Comparison of ENCODE assay signal across 1 cellular context in the genomic region with DNA sequence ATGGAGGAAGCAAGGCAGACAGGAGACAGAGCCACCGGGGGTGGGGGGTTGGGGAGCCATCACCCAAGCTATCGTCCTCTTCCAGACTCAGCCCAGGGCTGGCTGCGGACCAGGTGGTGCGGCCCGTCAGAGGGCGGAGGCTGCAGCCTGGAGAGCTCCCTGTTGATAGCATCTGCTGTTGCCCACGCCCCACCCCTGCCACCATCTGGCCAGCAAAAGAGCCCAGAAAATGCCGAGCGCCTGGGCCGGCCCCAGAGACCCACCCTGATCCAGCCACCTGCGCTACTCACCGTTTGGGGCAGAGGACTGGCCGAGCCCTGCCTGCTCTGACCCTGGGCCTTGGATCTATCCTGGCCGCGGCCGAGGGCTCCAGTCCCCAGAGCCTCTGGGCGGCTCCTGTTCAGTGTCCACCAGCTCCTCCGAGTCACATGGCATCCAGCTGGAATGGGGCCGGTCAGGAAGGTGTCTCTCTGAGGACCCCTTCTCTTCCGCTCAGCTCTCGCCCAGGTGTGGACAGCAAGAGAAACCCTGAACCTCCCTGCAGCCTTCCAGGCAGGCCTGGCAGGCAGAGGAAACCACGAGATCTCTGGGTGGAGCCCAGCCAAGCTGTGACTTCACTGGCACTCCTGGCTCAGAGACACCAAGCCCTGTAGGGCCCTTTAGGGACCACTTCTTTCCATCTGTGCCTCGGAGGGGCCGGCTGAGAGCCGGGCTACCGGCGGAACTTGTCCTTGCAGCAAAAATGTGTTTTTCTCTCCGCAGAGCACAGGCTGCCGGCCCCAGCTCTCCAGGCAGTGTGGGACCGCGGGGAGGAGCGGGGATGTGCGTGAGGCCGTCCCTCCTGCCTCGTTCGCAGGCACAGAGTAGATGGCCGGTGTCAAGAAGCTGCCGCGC.
A peak's percentile ranks its signal among the peaks of the same experiment; 100 is the strongest.
TF ChIP-seq lines count a peak whose summit lies in the region.

Gene MRGPRE (minus strand): TSS at position 567 of the 894 bp plus-strand sequence. CDS start 3,618 bp downstream, outside the sequence.

TF ChIP-seq in K562, 482 proteins besides CTCF, POLR2A, EP300 and RAD21 (continued from another document and continues in another):
- TF ChIP-seq, protein P1, sequence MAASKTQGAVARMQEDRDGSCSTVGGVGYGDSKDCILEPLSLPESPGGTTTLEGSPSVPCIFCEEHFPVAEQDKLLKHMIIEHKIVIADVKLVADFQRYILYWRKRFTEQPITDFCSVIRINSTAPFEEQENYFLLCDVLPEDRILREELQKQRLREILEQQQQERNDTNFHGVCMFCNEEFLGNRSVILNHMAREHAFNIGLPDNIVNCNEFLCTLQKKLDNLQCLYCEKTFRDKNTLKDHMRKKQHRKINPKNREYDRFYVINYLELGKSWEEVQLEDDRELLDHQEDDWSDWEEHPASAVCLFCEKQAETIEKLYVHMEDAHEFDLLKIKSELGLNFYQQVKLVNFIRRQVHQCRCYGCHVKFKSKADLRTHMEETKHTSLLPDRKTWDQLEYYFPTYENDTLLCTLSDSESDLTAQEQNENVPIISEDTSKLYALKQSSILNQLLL (CRISPR knock-in tag; IDR thresholded peaks at IDR 0.05; ENCODE audit: borderline replicate concordance): no peak
- TF ChIP-seq, protein P2, sequence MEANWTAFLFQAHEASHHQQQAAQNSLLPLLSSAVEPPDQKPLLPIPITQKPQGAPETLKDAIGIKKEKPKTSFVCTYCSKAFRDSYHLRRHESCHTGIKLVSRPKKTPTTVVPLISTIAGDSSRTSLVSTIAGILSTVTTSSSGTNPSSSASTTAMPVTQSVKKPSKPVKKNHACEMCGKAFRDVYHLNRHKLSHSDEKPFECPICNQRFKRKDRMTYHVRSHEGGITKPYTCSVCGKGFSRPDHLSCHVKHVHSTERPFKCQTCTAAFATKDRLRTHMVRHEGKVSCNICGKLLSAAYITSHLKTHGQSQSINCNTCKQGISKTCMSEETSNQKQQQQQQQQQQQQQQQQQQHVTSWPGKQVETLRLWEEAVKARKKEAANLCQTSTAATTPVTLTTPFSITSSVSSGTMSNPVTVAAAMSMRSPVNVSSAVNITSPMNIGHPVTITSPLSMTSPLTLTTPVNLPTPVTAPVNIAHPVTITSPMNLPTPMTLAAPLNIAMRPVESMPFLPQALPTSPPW (CRISPR knock-in tag; IDR thresholded peaks at IDR 0.05): peak; percentile 16; the same call in 1 of the 2 replicates
- TF ChIP-seq CHD4 (IDR thresholded peaks at IDR 0.05; ENCODE audit: insufficient read depth, insufficient replicate concordance, low read depth, low read length, poor library complexity, severe bottlenecking): no peak
- no peak for TF ChIP-seq PPARD (CRISPR knock-in tag; IDR thresholded peaks at IDR 0.05)
- TF ChIP-seq POLR2G (IDR thresholded peaks at IDR 0.05; ENCODE audit: low read depth, low read length): peak; percentile 33; the same call in 1 of the 2 replicates
- no peak for TF ChIP-seq YBX1 (IDR thresholded peaks at IDR 0.05)
- TF ChIP-seq, protein P3, sequence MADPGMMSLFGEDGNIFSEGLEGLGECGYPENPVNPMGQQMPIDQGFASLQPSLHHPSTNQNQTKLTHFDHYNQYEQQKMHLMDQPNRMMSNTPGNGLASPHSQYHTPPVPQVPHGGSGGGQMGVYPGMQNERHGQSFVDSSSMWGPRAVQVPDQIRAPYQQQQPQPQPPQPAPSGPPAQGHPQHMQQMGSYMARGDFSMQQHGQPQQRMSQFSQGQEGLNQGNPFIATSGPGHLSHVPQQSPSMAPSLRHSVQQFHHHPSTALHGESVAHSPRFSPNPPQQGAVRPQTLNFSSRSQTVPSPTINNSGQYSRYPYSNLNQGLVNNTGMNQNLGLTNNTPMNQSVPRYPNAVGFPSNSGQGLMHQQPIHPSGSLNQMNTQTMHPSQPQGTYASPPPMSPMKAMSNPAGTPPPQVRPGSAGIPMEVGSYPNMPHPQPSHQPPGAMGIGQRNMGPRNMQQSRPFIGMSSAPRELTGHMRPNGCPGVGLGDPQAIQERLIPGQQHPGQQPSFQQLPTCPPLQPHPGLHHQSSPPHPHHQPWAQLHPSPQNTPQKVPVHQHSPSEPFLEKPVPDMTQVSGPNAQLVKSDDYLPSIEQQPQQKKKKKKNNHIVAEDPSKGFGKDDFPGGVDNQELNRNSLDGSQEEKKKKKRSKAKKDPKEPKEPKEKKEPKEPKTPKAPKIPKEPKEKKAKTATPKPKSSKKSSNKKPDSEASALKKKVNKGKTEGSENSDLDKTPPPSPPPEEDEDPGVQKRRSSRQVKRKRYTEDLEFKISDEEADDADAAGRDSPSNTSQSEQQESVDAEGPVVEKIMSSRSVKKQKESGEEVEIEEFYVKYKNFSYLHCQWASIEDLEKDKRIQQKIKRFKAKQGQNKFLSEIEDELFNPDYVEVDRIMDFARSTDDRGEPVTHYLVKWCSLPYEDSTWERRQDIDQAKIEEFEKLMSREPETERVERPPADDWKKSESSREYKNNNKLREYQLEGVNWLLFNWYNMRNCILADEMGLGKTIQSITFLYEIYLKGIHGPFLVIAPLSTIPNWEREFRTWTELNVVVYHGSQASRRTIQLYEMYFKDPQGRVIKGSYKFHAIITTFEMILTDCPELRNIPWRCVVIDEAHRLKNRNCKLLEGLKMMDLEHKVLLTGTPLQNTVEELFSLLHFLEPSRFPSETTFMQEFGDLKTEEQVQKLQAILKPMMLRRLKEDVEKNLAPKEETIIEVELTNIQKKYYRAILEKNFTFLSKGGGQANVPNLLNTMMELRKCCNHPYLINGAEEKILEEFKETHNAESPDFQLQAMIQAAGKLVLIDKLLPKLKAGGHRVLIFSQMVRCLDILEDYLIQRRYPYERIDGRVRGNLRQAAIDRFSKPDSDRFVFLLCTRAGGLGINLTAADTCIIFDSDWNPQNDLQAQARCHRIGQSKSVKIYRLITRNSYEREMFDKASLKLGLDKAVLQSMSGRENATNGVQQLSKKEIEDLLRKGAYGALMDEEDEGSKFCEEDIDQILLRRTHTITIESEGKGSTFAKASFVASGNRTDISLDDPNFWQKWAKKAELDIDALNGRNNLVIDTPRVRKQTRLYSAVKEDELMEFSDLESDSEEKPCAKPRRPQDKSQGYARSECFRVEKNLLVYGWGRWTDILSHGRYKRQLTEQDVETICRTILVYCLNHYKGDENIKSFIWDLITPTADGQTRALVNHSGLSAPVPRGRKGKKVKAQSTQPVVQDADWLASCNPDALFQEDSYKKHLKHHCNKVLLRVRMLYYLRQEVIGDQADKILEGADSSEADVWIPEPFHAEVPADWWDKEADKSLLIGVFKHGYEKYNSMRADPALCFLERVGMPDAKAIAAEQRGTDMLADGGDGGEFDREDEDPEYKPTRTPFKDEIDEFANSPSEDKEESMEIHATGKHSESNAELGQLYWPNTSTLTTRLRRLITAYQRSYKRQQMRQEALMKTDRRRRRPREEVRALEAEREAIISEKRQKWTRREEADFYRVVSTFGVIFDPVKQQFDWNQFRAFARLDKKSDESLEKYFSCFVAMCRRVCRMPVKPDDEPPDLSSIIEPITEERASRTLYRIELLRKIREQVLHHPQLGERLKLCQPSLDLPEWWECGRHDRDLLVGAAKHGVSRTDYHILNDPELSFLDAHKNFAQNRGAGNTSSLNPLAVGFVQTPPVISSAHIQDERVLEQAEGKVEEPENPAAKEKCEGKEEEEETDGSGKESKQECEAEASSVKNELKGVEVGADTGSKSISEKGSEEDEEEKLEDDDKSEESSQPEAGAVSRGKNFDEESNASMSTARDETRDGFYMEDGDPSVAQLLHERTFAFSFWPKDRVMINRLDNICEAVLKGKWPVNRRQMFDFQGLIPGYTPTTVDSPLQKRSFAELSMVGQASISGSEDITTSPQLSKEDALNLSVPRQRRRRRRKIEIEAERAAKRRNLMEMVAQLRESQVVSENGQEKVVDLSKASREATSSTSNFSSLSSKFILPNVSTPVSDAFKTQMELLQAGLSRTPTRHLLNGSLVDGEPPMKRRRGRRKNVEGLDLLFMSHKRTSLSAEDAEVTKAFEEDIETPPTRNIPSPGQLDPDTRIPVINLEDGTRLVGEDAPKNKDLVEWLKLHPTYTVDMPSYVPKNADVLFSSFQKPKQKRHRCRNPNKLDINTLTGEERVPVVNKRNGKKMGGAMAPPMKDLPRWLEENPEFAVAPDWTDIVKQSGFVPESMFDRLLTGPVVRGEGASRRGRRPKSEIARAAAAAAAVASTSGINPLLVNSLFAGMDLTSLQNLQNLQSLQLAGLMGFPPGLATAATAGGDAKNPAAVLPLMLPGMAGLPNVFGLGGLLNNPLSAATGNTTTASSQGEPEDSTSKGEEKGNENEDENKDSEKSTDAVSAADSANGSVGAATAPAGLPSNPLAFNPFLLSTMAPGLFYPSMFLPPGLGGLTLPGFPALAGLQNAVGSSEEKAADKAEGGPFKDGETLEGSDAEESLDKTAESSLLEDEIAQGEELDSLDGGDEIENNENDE (IDR thresholded peaks at IDR 0.05; ENCODE audit: low read depth, low read length): no peak
- no peak for TF ChIP-seq E2F8 (IDR thresholded peaks at IDR 0.05; ENCODE audit: low read depth, partially characterized antibody)
- peak; percentile 72 for TF ChIP-seq GATA2 (CRISPR knock-in tag; IDR thresholded peaks at IDR 0.05)
- TF ChIP-seq CBX5 (IDR thresholded peaks at IDR 0.05; ENCODE audit: borderline replicate concordance, low read depth): no peak
- TF ChIP-seq RUNX1 (IDR thresholded peaks at IDR 0.05; ENCODE audit: low read depth): no peak
- TF ChIP-seq DPF2 (IDR thresholded peaks at IDR 0.05): peak; percentile 60; the same call in 1 of the 2 replicates
- TF ChIP-seq, protein P4, sequence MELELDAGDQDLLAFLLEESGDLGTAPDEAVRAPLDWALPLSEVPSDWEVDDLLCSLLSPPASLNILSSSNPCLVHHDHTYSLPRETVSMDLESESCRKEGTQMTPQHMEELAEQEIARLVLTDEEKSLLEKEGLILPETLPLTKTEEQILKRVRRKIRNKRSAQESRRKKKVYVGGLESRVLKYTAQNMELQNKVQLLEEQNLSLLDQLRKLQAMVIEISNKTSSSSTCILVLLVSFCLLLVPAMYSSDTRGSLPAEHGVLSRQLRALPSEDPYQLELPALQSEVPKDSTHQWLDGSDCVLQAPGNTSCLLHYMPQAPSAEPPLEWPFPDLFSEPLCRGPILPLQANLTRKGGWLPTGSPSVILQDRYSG (tag; conservative IDR thresholded peaks at IDR 0.05; ENCODE audit: low read depth): 0 out of 2 replicates have a peak, but pooled peaks have one; percentile 39
- TF ChIP-seq STAT5A (IDR thresholded peaks at IDR 0.05; ENCODE audit: borderline replicate concordance, low read length): peak; percentile 50
- TF ChIP-seq, protein P5, sequence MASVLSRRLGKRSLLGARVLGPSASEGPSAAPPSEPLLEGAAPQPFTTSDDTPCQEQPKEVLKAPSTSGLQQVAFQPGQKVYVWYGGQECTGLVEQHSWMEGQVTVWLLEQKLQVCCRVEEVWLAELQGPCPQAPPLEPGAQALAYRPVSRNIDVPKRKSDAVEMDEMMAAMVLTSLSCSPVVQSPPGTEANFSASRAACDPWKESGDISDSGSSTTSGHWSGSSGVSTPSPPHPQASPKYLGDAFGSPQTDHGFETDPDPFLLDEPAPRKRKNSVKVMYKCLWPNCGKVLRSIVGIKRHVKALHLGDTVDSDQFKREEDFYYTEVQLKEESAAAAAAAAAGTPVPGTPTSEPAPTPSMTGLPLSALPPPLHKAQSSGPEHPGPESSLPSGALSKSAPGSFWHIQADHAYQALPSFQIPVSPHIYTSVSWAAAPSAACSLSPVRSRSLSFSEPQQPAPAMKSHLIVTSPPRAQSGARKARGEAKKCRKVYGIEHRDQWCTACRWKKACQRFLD (CRISPR knock-in tag; IDR thresholded peaks at IDR 0.05): 0 out of 2 replicates have a peak, but pooled peaks have one; percentile 46
- TF ChIP-seq ZNF507 (tag; conservative IDR thresholded peaks at IDR 0.05): no peak
- TF ChIP-seq, protein P6, sequence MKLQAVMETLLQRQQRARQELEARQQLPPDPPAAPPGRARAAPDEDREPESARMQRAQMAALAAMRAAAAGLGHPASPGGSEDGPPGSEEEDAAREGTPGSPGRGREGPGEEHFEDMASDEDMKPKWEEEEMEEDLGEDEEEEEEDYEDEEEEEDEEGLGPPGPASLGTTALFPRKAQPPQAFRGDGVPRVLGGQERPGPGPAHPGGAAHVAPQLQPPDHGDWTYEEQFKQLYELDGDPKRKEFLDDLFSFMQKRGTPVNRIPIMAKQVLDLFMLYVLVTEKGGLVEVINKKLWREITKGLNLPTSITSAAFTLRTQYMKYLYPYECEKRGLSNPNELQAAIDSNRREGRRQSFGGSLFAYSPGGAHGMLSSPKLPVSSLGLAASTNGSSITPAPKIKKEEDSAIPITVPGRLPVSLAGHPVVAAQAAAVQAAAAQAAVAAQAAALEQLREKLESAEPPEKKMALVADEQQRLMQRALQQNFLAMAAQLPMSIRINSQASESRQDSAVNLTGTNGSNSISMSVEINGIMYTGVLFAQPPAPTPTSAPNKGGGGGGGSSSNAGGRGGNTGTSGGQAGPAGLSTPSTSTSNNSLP (IDR thresholded peaks at IDR 0.05; ENCODE audit: borderline replicate concordance, low read depth, low read length): no peak
- TF ChIP-seq ZNF445 (CRISPR knock-in tag; IDR thresholded peaks at IDR 0.05; ENCODE audit: low read depth): no peak
- TF ChIP-seq NCOA2 (IDR thresholded peaks at IDR 0.05; ENCODE audit: partially characterized antibody in 2 of 2): no peak
- TF ChIP-seq BRD4 (IDR thresholded peaks at IDR 0.05): no peak
- TF ChIP-seq ZNF77 (CRISPR knock-in tag; IDR thresholded peaks at IDR 0.05): no peak
- TF ChIP-seq JUND (IDR thresholded peaks at IDR 0.05; ENCODE audit: borderline replicate concordance, low read depth, low read length): peak; percentile 17; the same call in 1 of the 2 replicates
- TF ChIP-seq JUND (tag; IDR thresholded peaks at IDR 0.05; ENCODE audit: borderline replicate concordance, low read depth, low read length): no peak
- TF ChIP-seq POLR2AphosphoS5 (IDR thresholded peaks at IDR 0.05; ENCODE audit: control insufficient read depth, insufficient read depth, low read depth, low read length): peak; percentile 56
- no peak for TF ChIP-seq FOXP1 (CRISPR knock-in tag; IDR thresholded peaks at IDR 0.05)
- TF ChIP-seq RFX1 (IDR thresholded peaks at IDR 0.05): no peak
